In the genomic region with DNA sequence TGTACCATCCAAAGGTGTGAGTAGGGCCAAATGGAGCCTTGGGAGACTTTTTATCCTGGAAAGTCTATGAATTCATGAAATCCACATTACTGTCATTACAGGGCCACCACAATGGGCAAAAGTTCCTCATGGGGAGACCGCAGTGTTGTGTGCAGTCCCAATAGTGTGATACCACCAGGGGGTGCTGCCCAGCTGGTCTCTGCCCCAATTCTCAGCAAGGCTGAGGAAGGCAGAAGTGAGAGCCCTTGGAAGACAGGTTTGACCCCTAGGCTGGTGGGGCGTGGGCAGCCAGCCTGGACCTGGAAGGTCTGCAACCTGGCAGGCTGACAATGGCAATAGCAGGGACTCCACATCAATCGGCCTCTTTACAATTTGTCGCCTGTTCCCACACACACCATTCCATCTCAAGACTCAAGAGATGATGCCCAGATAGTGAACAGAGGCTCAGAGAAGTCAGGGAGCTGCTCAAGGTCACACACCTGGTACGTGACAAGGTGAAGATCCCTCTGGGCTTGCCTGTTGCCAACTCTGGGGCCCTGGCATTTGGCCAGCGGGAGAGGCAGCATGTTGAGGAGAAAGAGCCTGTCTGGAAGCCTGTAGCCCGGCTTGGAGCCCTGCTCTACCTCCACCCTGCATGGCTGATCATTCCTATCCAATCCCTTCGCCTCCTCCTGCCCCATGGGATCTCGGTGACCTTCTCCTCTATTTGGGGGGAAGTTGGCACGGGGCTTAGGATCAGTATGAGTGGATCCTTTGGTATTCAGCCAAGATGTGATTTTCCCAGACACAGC, we compare ENCODE assay signal across 8 cellular contexts. TPM values are rescaled to one million over a fixed set of nuclear protein-coding genes. Genes with fewer than 3 reads are reported as not detected.
DNase-seq lines count a peak whose midpoint lies in the region; ATAC-seq, FAIRE-seq and TF ChIP-seq lines count a peak whose summit lies in the region.

No MANE protein-coding gene starts in this region.

- H3K9me3 ChIP-seq in endothelial cell of umbilical vein (replicated peaks; ENCODE audit: control insufficient read depth, insufficient read depth, low read length) = no peaks in the 10 kb centered on the region
- H3K9me3 ChIP-seq in mucosa of descending colon = no peaks in the 10 kb centered on the region

- CTCF ChIA-PET in activated CD8-positive, alpha-beta T cell treated with anti-CD3 and anti-CD28 coated beads, Interleukin-2, amount 10 ng/mL, durations not matched to agents 7 days and 5 days (lab: Charles Lee) = interaction anchor here (0.6 to 5.7 kb wide), 20 partner anchors 10 to 329 kb away, joined by 3 to 100 read pairs (median 4); no protein-coding TSS in a partner anchor
- CTCF ChIA-PET in endothelial cell of umbilical vein (lab: Charles Lee) = interaction anchor here (0.7 to 6.2 kb wide), 24 partner anchors 9 to 329 kb away, joined by 3 to 126 read pairs (median 8); no protein-coding TSS in a partner anchor

- no peaks in the 10 kb centered on the region for H3K9me3 Mint-ChIP-seq in activated CD8-positive, alpha-beta T cell treated with anti-CD3 and anti-CD28 coated beads, Interleukin-2, amount 10 ng/mL, durations not matched to agents 7 days and 5 days (ENCODE audit: insufficient read depth)

- TF ChIP-seq CTCF in endothelial cell of umbilical vein (IDR thresholded peaks at IDR 0.05; ENCODE audit: extremely low read depth in 1 of 2, insufficient read depth in 1 of 2, low read depth in 1 of 2, low read length in 2 of 2) = peak; percentile 83 to 85
- peak; percentile 45 for TF ChIP-seq CTCF in mucosa of descending colon (IDR thresholded peaks at IDR 0.05)

- H3K4me3 ChIP-seq in endothelial cell of umbilical vein (replicated peaks in 1 of 3; ENCODE audit: insufficient read depth in 1 of 3, low read depth in 1 of 3, low read length in 3 of 3) (no peak overlapping the region), mucosa of descending colon (no peak overlapping the region)

- H3K27ac ChIP-seq in endothelial cell of umbilical vein (ENCODE audit: insufficient read depth, low read depth, low read length) = no peak overlapping the region

- H3K4me1 Mint-ChIP-seq in activated CD8-positive, alpha-beta T cell treated with anti-CD3 and anti-CD28 coated beads, Interleukin-2, amount 10 ng/mL, durations not matched to agents 7 days and 5 days (ENCODE audit: low read depth) = peaks cover 14% of the 10 kb centered on the region

- no peak overlapping the region for H3K4me2 ChIP-seq in endothelial cell of umbilical vein (ENCODE audit: insufficient read depth, low read length)

- H3K36me3 ChIP-seq in endothelial cell of umbilical vein (ENCODE audit: control insufficient read depth in 2 of 2, extremely low read depth in 1 of 2, insufficient read depth in 2 of 2, low read length in 2 of 2) (no peaks in the 10 kb centered on the region), mucosa of descending colon (ENCODE audit: low read depth) (no peaks in the 10 kb centered on the region)

- no TSS peak for BruUV-seq in endothelial cell of umbilical vein (replicated peaks; lab: Mats Ljungman, UMichigan)

- H3K9ac ChIP-seq in endothelial cell of umbilical vein (replicated peaks; ENCODE audit: extremely low read depth, insufficient read depth, low read length) = no peak overlapping the region

- peaks cover 6% of the 10 kb centered on the region for H3K4me1 ChIP-seq in endothelial cell of umbilical vein (ENCODE audit: control insufficient read depth, extremely low read depth, insufficient read depth, low read length)
- H3K4me1 ChIP-seq in mucosa of descending colon (ENCODE audit: low read depth) = peaks cover 15% of the 10 kb centered on the region

- no peaks in the 10 kb centered on the region for H4K20me1 ChIP-seq in endothelial cell of umbilical vein (replicated peaks; ENCODE audit: control insufficient read depth, extremely low read depth, insufficient read depth, low read length)

- peak; percentile 91 for FAIRE-seq in endothelial cell of umbilical vein (lab: Jason Lieb, UNC)

- peak; percentile 52 for ATAC-seq in activated CD8-positive, alpha-beta T cell treated with anti-CD3 and anti-CD28 coated beads, Interleukin-2, amount 10 ng/mL, durations not matched to agents 7 days and 5 days
- peak; percentile 63 for ATAC-seq in mucosa of descending colon

- no peak for TF ChIP-seq POLR2A in endothelial cell of umbilical vein (IDR thresholded peaks at IDR 0.05; ENCODE audit: low read depth, low read length)

- no peak overlapping the region for H2AFZ ChIP-seq in endothelial cell of umbilical vein (ENCODE audit: low read depth, low read length)

- POLR2A ChIA-PET in activated CD8-positive, alpha-beta T cell treated with anti-CD3 and anti-CD28 coated beads, Interleukin-2, amount 10 ng/mL, durations not matched to agents 7 days and 5 days (lab: Charles Lee) = no interaction called here
- POLR2A ChIA-PET in endothelial cell of umbilical vein (lab: Charles Lee) = no interaction called here

- intact Hi-C loops in endothelial cell of umbilical vein (cut with micrococcal nuclease) (loop anchor here (1.0 kb wide), 6 partner anchors 21 to 64 kb away; no protein-coding TSS in a partner anchor), mucosa of descending colon (cut with DNase I, micrococcal nuclease) (no loop called here)

- H3K27me3 ChIP-seq in endothelial cell of umbilical vein (ENCODE audit: control insufficient read depth in 2 of 2, insufficient read depth in 2 of 2, low read length in 2 of 2) = no peaks in the 10 kb centered on the region

- no peaks in the 10 kb centered on the region for H3K9me1 ChIP-seq in endothelial cell of umbilical vein (replicated peaks; ENCODE audit: control insufficient read depth, extremely low read depth, insufficient read depth, low read length)

- H3K27ac Mint-ChIP-seq in activated CD8-positive, alpha-beta T cell treated with anti-CD3 and anti-CD28 coated beads, Interleukin-2, amount 10 ng/mL, durations not matched to agents 7 days and 5 days = no peak overlapping the region

- peaks cover 69% of the 10 kb centered on the region for H3K27me3 Mint-ChIP-seq in activated CD8-positive, alpha-beta T cell treated with anti-CD3 and anti-CD28 coated beads, Interleukin-2, amount 10 ng/mL, durations not matched to agents 7 days and 5 days (ENCODE audit: low read depth)

- peaks cover 9% of the 10 kb centered on the region for H3K79me2 ChIP-seq in endothelial cell of umbilical vein (ENCODE audit: control insufficient read depth, insufficient read depth, low read length)

- H3K36me3 Mint-ChIP-seq in activated CD8-positive, alpha-beta T cell treated with anti-CD3 and anti-CD28 coated beads, Interleukin-2, amount 10 ng/mL, durations not matched to agents 7 days and 5 days (ENCODE audit: low read depth) = no peaks in the 10 kb centered on the region

- H3K4me3 Mint-ChIP-seq in activated CD8-positive, alpha-beta T cell treated with anti-CD3 and anti-CD28 coated beads, Interleukin-2, amount 10 ng/mL, durations not matched to agents 7 days and 5 days = no peak overlapping the region

- dilution Hi-C loops in endothelial cell of umbilical vein (cut with MboI; ENCODE audit: extremely low pct_ligation_motif_present, low sequenced_read_pairs) = no loop called here

- peak; percentile 45 for DNase-seq in NK-92 treated with Interleukin-12 subunit alpha and Interleukin-12 subunit beta, amount 100 ng/mL, for 24 hours (lab: John Stamatoyannopoulos, UW)
- DNase-seq in NK-92 (lab: John Stamatoyannopoulos, UW; ENCODE audit: unreplicated experiment) = no peak
- DNase-seq in NCI-H748 treated with DMSO at 0.1 percent for 48 hours (lab: John Stamatoyannopoulos, UW) = peak; percentile 17
- DNase-seq in activated CD8-positive, alpha-beta T cell treated with anti-CD3 and anti-CD28 coated beads, Interleukin-2, amount 10 ng/mL, durations not matched to agents 7 days and 5 days = peak; percentile 72
- peak; percentile 72 for DNase-seq in endothelial cell of umbilical vein (ENCODE audit: low read depth, low spot score)
- DNase-seq in mucosa of descending colon = peak in 2 of 3 donors; percentile 78 to 88
- DNase-seq in stimulated activated CD8-positive, alpha-beta memory T cell treated with anti-CD3 and anti-CD28 coated beads, Interleukin-7, amount 100 ng/mL, for 24 hours (ENCODE audit: low read depth) = peak; percentile 32
- DNase-seq in GOT3 (lab: John Stamatoyannopoulos, UW) = no peak

TF ChIP-seq in endothelial cell of umbilical vein, 7 proteins besides CTCF, POLR2A, EP300 and RAD21 (continues in another document):
- no peak for TF ChIP-seq POLR2AphosphoS5 (IDR thresholded peaks at IDR 0.05; ENCODE audit: insufficient read depth, low read depth, low read length)
- TF ChIP-seq GATA2 (IDR thresholded peaks at IDR 0.05; ENCODE audit: insufficient read depth, insufficient read length, low read depth, low read length) = no peak
- TF ChIP-seq, protein P1, sequence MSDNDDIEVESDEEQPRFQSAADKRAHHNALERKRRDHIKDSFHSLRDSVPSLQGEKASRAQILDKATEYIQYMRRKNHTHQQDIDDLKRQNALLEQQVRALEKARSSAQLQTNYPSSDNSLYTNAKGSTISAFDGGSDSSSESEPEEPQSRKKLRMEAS (IDR thresholded peaks at IDR 0.05; ENCODE audit: insufficient read depth, insufficient read length) = no peak

RNA-seq across cellular contexts. Expression of gene ATOH8, which starts 3.1 kb away (rescaled TPM):
- under 1 TPM; 0.11 to 0.13 TPM for total RNA-seq in activated CD8-positive, alpha-beta T cell treated with anti-CD3 and anti-CD28 coated beads, Interleukin-2, amount 10 ng/mL, durations not matched to agents 7 days and 5 days
- total RNA-seq in endothelial cell of umbilical vein (12.7 and 12.8 TPM in 2 replicates), mucosa of descending colon (1 to 10 TPM; 1.9 to 8.7 (median 2.8) TPM)
- 10.3 and 13.8 TPM in 2 replicates for polyA plus RNA-seq in endothelial cell of umbilical vein
- polyA plus RNA-seq in endothelial cell of umbilical vein (2011; cell fraction: cytosol; rRNA removed) = 8.9 and 11.0 TPM in 2 replicates
- 9.6 and 9.7 TPM in 2 replicates for polyA plus RNA-seq in endothelial cell of umbilical vein (2011; cell fraction: nucleus; rRNA removed)
- 12.4 and 23.6 TPM in 2 replicates for polyA plus RNA-seq in endothelial cell of umbilical vein (2012)
- polyA minus RNA-seq in endothelial cell of umbilical vein = 10.8 and 11.7 TPM in 2 replicates
- 7.1 TPM for polyA minus RNA-seq in endothelial cell of umbilical vein (2011; cell fraction: cytosol; rRNA and poly(A)+ RNA removed)
- polyA minus RNA-seq in endothelial cell of umbilical vein (2011; cell fraction: nucleus; rRNA and poly(A)+ RNA removed) = 11.9 and 15.4 TPM in 2 replicates

RNA-seq across cellular contexts. Expression of gene GNLY, which starts 56.5 kb away (rescaled TPM):
- total RNA-seq in activated CD8-positive, alpha-beta T cell treated with anti-CD3 and anti-CD28 coated beads, Interleukin-2, amount 10 ng/mL, durations not matched to agents 7 days and 5 days = 100 to 1,000 TPM; 136 to 143 TPM
- not detected in 2 replicates for total RNA-seq in endothelial cell of umbilical vein
- polyA plus RNA-seq in endothelial cell of umbilical vein = not detected in 2 replicates
- polyA plus RNA-seq in endothelial cell of umbilical vein (2011; cell fraction: cytosol; rRNA removed) = not detected in 2 replicates
- polyA plus RNA-seq in endothelial cell of umbilical vein (2011; cell fraction: nucleus; rRNA removed) = 0.28 TPM in 1 of 2 replicates, not detected in the other
- not detected in 2 replicates for polyA plus RNA-seq in endothelial cell of umbilical vein (2012)
- not detected in 2 replicates for polyA minus RNA-seq in endothelial cell of umbilical vein
- polyA minus RNA-seq in endothelial cell of umbilical vein (2011; cell fraction: cytosol; rRNA and poly(A)+ RNA removed) = not detected
- polyA minus RNA-seq in endothelial cell of umbilical vein (2011; cell fraction: nucleus; rRNA and poly(A)+ RNA removed) = not detected in 2 replicates
- total RNA-seq in mucosa of descending colon = 1 to 10 TPM; 3.0 to 6.5 (median 4.3) TPM

Comparison
In these comparisons a context has a peak if more than half of its experiments do, and no peak if none do; other contexts are left out.
1. DNase-seq: peak in NK-92 treated with Interleukin-12 subunit alpha and Interleukin-12 subunit beta, amount 100 ng/mL, for 24 hours (single experiment), NCI-H748 treated with DMSO at 0.1 percent for 48 hours (single experiment), activated CD8-positive, alpha-beta T cell treated with anti-CD3 and anti-CD28 coated beads, Interleukin-2, amount 10 ng/mL, durations not matched to agents 7 days and 5 days (single experiment), endothelial cell of umbilical vein (single experiment), mucosa of descending colon (2 of 3) and stimulated activated CD8-positive, alpha-beta memory T cell treated with anti-CD3 and anti-CD28 coated beads, Interleukin-7, amount 100 ng/mL, for 24 hours (single experiment); none in NK-92 (single experiment) and GOT3 (single experiment).
2. RNA of gene GNLY, which starts 56.5 kb away (total RNA-seq): 136 to 143 TPM in activated CD8-positive, alpha-beta T cell treated with anti-CD3 and anti-CD28 coated beads, Interleukin-2, amount 10 ng/mL, durations not matched to agents 7 days and 5 days; 3.0 to 6.5 TPM in mucosa of descending colon and not detected in endothelial cell of umbilical vein; every median in the first group is over 10 times any median in the second.